8 cellular contexts compared by ENCODE assay signal in genomic region chr5:6633469-6634326, GRCh38. TPM values are rescaled to one million over a fixed set of nuclear protein-coding genes. Genes with fewer than 3 reads are reported as not detected.
A peak's percentile ranks its signal among the peaks of the same experiment; 100 is the strongest.
DNase-seq lines count a peak whose midpoint lies in the region; ATAC-seq and TF ChIP-seq lines count a peak whose summit lies in the region.

No MANE protein-coding gene starts in this region.

- no CpG with 5 or more reads among the region's 80 CpGs for WGBS in trophoblast cell (ENCODE audit: extremely low coverage, insufficient coverage, insufficient read length)

- peak overlapping the region; percentile 16 for H3K4ac ChIP-seq in trophoblast cell (ENCODE audit: low read depth, low read length)

- peak overlapping the region; percentile 30 for H4K8ac ChIP-seq in trophoblast cell (ENCODE audit: low read depth, low read length)

- peak overlapping the region; percentile 6 for H2BK120ac ChIP-seq in trophoblast cell (ENCODE audit: insufficient read depth, low read length, poor library complexity)

- peaks cover 26% of the 10 kb centered on the region for H3K4me1 Mint-ChIP-seq in activated T-helper 17 cell treated with anti-CD3 and anti-CD28 coated beads, Interleukin-2, amount 50 U/mL, for 72 hours

- peaks cover 21% of the 10 kb centered on the region for H3K36me3 ChIP-seq in A673 (ENCODE audit: insufficient read depth, low read length, poor library complexity, severe bottlenecking)
- peaks cover 10 to 18% of the 10 kb centered on the region in 2 experiments for H3K36me3 ChIP-seq in trophoblast cell (ENCODE audit: control insufficient read depth in 1 of 2, insufficient read depth in 2 of 2, low read length in 2 of 2)

- no peak overlapping the region for H2AK5ac ChIP-seq in trophoblast cell (ENCODE audit: low read length)

- peak overlapping the region; percentile 49 for H3K14ac ChIP-seq in trophoblast cell (ENCODE audit: low read length)

- peak overlapping the region; percentile 100 for H3K4me3 Mint-ChIP-seq in activated T-helper 17 cell treated with anti-CD3 and anti-CD28 coated beads, Interleukin-2, amount 50 U/mL, for 72 hours

- H3K4me2 ChIP-seq in trophoblast cell (ENCODE audit: low read length) = peak overlapping the region; percentile 99

- TF ChIP-seq CTCF in A673 (conservative IDR thresholded peaks at IDR 0.05; ENCODE audit: low read depth, low read length) = no peak

- ATAC-seq in HG02588 (IDR thresholded peaks at IDR 0.05; ENCODE audit: unreplicated experiment) = peak; percentile 51
- peak; percentile 62 for ATAC-seq in activated T-helper 17 cell treated with anti-CD3 and anti-CD28 coated beads, Interleukin-2, amount 50 U/mL, for 72 hours (replicated peaks)

- no peak overlapping the region for H2BK12ac ChIP-seq in trophoblast cell (ENCODE audit: low read length)

- no peaks in the 10 kb centered on the region for H3K27me3 Mint-ChIP-seq in activated T-helper 17 cell treated with anti-CD3 and anti-CD28 coated beads, Interleukin-2, amount 50 U/mL, for 72 hours

- H3K9me3 ChIP-seq in A673 (ENCODE audit: low read depth, low read length, poor library complexity, severe bottlenecking) (no peaks in the 10 kb centered on the region), trophoblast cell (ENCODE audit: insufficient read depth, low read depth, low read length) (no peaks in the 10 kb centered on the region)

- no peak overlapping the region for H3K23ac ChIP-seq in trophoblast cell (ENCODE audit: low read length)

- POLR2A ChIA-PET in A673 (lab: Charles Lee; ENCODE audit: low non-redundant PET) = interaction anchor here (0.6 to 1.0 kb wide), 3 partner anchors 9 to 866 kb away, joined by 3 to 6 read pairs (median 3); no protein-coding TSS in a partner anchor

- H3K4me3 ChIP-seq in A673 (ENCODE audit: low read depth, low read length, poor library complexity, severe bottlenecking) = peak overlapping the region; percentile 99
- H3K4me3 ChIP-seq in trophoblast cell (ENCODE audit: low read depth, low read length) = peak overlapping the region; percentile 94

- CTCF ChIA-PET in A673 (lab: Charles Lee) = interaction anchor here (0.7 kb wide), 1 partner anchor 273 kb away, joined by 3 read pairs; no protein-coding TSS in a partner anchor

- peak overlapping the region; percentile 8 for H4K12ac ChIP-seq in trophoblast cell (ENCODE audit: low read depth, low read length)

- peak; percentile 51 for DNase-seq in A673 (ENCODE audit: low spot score)
- DNase-seq in GM03348 (ENCODE audit: low spot score) = peak; percentile 31
- DNase-seq in NAMALWA (ENCODE audit: low spot score) = peak; percentile 42
- DNase-seq in cardiac septum (ENCODE audit: low spot score) = peak; percentile 78
- DNase-seq in trophoblast cell = peak; percentile 44 to 64
- no peak for DNase-seq in NCI-H226

- peaks cover 17% of the 10 kb centered on the region for H3K79me2 ChIP-seq in trophoblast cell (ENCODE audit: control insufficient read depth, insufficient read depth, low read length, poor library complexity)

- no TSS peak for BruUV-seq in A673 (replicated peaks; lab: Mats Ljungman, UMichigan)

- H3K9me3 Mint-ChIP-seq in activated T-helper 17 cell treated with anti-CD3 and anti-CD28 coated beads, Interleukin-2, amount 50 U/mL, for 72 hours = no peaks in the 10 kb centered on the region

- H3K18ac ChIP-seq in trophoblast cell (ENCODE audit: low read length) = peak overlapping the region; percentile 22

- peak overlapping the region; percentile 77 for H2AFZ ChIP-seq in trophoblast cell (ENCODE audit: insufficient read depth, low read length, poor library complexity)

- H2BK5ac ChIP-seq in trophoblast cell (ENCODE audit: low read depth, low read length, poor library complexity) = no peak overlapping the region

- peak overlapping the region; percentile 100 for H3K27ac ChIP-seq in A673 (ENCODE audit: low read depth, low read length, poor library complexity, severe bottlenecking)
- H3K27ac ChIP-seq in trophoblast cell (ENCODE audit: low read depth, low read length) = peak overlapping the region; percentile 20

- H3K27ac Mint-ChIP-seq in activated T-helper 17 cell treated with anti-CD3 and anti-CD28 coated beads, Interleukin-2, amount 50 U/mL, for 72 hours = peak overlapping the region; percentile 81

- intact Hi-C loops in A673 (cut with micrococcal nuclease; ENCODE audit: unreplicated experiment) = loop anchor here (1.0 kb wide), 2 partner anchors 79 to 112 kb away; no protein-coding TSS in a partner anchor
- intact Hi-C loops in cardiac septum (cut with DNase I) = loop anchor here (2.0 kb wide), 1 partner anchor 111 kb away; no protein-coding TSS in a partner anchor

- H3K36me3 Mint-ChIP-seq in activated T-helper 17 cell treated with anti-CD3 and anti-CD28 coated beads, Interleukin-2, amount 50 U/mL, for 72 hours (ENCODE audit: low read depth) = peaks cover 44% of the 10 kb centered on the region

- peak overlapping the region; percentile 79 for H4K91ac ChIP-seq in trophoblast cell (ENCODE audit: low read depth, low read length)

- H3K27me3 ChIP-seq in A673 (replicated peaks; ENCODE audit: insufficient read depth, low read depth, low read length, poor library complexity) (no peaks in the 10 kb centered on the region), trophoblast cell (ENCODE audit: insufficient read depth, low read length) (no peaks in the 10 kb centered on the region)

- peaks cover 7% of the 10 kb centered on the region for H3K79me1 ChIP-seq in trophoblast cell (ENCODE audit: low read length)

- H3K4me1 ChIP-seq in A673 (ENCODE audit: insufficient read depth, low read length, poor library complexity, severe bottlenecking) = peaks cover 7% of the 10 kb centered on the region
- H3K4me1 ChIP-seq in trophoblast cell (ENCODE audit: control insufficient read depth in 1 of 2, insufficient read depth in 2 of 2, low read length in 2 of 2) = peaks cover 0 to 6% of the 10 kb centered on the region in 2 experiments

- peak overlapping the region; percentile 91 for H3K9ac ChIP-seq in trophoblast cell (ENCODE audit: low read length)

RNA-seq across cellular contexts. Expression of gene SRD5A1, which starts 0.5 kb away (rescaled TPM):
- total RNA-seq in A673 (2021) (32.0 and 32.4 TPM in 2 replicates), cardiac septum (4.2 TPM)
- total RNA-seq in activated T-helper 17 cell treated with anti-CD3 and anti-CD28 coated beads, Interleukin-2, amount 50 U/mL, for 72 hours = 1 to 10 TPM; 8.3 to 10.0 TPM
- polyA plus RNA-seq in trophoblast cell (2013) = 8.9 and 9.3 TPM in 2 replicates

RNA-seq across cellular contexts. Expression of gene NSUN2, which starts 0.9 kb away (rescaled TPM):
- total RNA-seq in A673 (2021) = 102 and 111 TPM in 2 replicates
- 100 to 1,000 TPM in 1 of 2 donors, 10 to 100 TPM in 1; 61.2 to 128 TPM for total RNA-seq in activated T-helper 17 cell treated with anti-CD3 and anti-CD28 coated beads, Interleukin-2, amount 50 U/mL, for 72 hours
- total RNA-seq in cardiac septum = 39.9 TPM
- 34.2 and 36.1 TPM in 2 replicates for polyA plus RNA-seq in trophoblast cell (2013)
